In the genomic region with DNA sequence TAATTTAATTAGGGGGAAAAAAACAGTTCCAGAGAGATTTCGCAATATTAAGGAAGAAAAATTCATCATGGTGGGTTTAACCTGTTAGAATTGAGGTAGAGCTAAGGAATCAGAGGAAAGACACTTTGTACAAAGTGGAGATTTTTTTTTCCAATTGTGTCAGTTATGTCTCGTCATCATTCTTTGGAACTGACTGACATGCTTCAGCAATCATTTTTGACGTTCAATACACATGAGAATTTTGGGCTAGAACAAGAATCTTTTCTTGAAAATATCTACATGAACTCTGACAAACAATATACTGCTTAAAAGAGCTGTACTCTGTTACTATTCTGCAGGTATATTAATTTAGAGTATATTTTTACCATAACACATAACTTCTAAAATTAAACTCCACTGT, we compare ENCODE assay signal across 3 cellular contexts.
TF ChIP-seq lines count a peak whose summit lies in the region.

No MANE protein-coding gene starts in this region.

TF ChIP-seq in HepG2, 621 proteins besides CTCF, POLR2A, EP300 and RAD21 (continued from another document):
- TF ChIP-seq, protein P1, sequence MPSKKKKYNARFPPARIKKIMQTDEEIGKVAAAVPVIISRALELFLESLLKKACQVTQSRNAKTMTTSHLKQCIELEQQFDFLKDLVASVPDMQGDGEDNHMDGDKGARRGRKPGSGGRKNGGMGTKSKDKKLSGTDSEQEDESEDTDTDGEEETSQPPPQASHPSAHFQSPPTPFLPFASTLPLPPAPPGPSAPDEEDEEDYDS (CRISPR knock-in tag; IDR thresholded peaks at IDR 0.05), result no peak
- peak; percentile 13 to 39; a peak in 2 of 4 replicates for TF ChIP-seq MAFK (conservative IDR thresholded peaks at IDR 0.05 in 1 of 2, IDR thresholded peaks at IDR 0.05 in 1 of 2; ENCODE audit: low read length in 2 of 2)

TF ChIP-seq in IMR-90, 13 proteins besides CTCF, POLR2A, EP300 and RAD21 (continued from another document):
- peak; percentile 43; the same call in 1 of the 2 replicates for TF ChIP-seq CEBPB (IDR thresholded peaks at IDR 0.05; ENCODE audit: low read depth, low read length)

TF ChIP-seq in neural cell, 6 proteins besides CTCF, POLR2A, EP300 and RAD21 (continued from another document):
- TF ChIP-seq POLR2AphosphoS5 (IDR thresholded peaks at IDR 0.05), result peak; percentile 51
TF ChIP-seq in neural cell: peak in this region for 1.
